Comparison of ENCODE assay signal across 2 cellular contexts in genomic region chr2:187519419-187520120, GRCh38.
TF ChIP-seq lines count a peak whose summit lies in the region.

No MANE protein-coding gene starts in this region.

TF ChIP-seq in GM12878, 131 proteins besides CTCF, POLR2A, EP300 and RAD21:
- TF ChIP-seq YY1 (IDR thresholded peaks at IDR 0.05; ENCODE audit: low read depth, low read length) (0 out of 2 replicates have a peak, but pooled peaks have one; percentile 53), E2F8 (IDR thresholded peaks at IDR 0.05; ENCODE audit: low read depth, partially characterized antibody) (no peak)
TF ChIP-seq in GM12878: peak in this region for 1.

TF ChIP-seq in HepG2, 621 proteins besides CTCF, POLR2A, EP300 and RAD21 (continues in another document):
- TF ChIP-seq, protein P1, sequence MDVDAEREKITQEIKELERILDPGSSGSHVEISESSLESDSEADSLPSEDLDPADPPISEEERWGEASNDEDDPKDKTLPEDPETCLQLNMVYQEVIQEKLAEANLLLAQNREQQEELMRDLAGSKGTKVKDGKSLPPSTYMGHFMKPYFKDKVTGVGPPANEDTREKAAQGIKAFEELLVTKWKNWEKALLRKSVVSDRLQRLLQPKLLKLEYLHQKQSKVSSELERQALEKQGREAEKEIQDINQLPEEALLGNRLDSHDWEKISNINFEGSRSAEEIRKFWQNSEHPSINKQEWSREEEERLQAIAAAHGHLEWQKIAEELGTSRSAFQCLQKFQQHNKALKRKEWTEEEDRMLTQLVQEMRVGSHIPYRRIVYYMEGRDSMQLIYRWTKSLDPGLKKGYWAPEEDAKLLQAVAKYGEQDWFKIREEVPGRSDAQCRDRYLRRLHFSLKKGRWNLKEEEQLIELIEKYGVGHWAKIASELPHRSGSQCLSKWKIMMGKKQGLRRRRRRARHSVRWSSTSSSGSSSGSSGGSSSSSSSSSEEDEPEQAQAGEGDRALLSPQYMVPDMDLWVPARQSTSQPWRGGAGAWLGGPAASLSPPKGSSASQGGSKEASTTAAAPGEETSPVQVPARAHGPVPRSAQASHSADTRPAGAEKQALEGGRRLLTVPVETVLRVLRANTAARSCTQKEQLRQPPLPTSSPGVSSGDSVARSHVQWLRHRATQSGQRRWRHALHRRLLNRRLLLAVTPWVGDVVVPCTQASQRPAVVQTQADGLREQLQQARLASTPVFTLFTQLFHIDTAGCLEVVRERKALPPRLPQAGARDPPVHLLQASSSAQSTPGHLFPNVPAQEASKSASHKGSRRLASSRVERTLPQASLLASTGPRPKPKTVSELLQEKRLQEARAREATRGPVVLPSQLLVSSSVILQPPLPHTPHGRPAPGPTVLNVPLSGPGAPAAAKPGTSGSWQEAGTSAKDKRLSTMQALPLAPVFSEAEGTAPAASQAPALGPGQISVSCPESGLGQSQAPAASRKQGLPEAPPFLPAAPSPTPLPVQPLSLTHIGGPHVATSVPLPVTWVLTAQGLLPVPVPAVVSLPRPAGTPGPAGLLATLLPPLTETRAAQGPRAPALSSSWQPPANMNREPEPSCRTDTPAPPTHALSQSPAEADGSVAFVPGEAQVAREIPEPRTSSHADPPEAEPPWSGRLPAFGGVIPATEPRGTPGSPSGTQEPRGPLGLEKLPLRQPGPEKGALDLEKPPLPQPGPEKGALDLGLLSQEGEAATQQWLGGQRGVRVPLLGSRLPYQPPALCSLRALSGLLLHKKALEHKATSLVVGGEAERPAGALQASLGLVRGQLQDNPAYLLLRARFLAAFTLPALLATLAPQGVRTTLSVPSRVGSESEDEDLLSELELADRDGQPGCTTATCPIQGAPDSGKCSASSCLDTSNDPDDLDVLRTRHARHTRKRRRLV (CRISPR knock-in tag; IDR thresholded peaks at IDR 0.05) = no peak
- TF ChIP-seq KDM3A (CRISPR knock-in tag; IDR thresholded peaks at IDR 0.05; ENCODE audit: low read depth) (no peak), CREBL2 (CRISPR knock-in tag; IDR thresholded peaks at IDR 0.05; ENCODE audit: borderline replicate concordance) (no peak), ZNF18 (CRISPR knock-in tag; IDR thresholded peaks at IDR 0.05; ENCODE audit: insufficient replicate concordance) (no peak), MAFF (IDR thresholded peaks at IDR 0.05; ENCODE audit: low read depth, low read length) (no peak), ZBED4 (CRISPR knock-in tag; IDR thresholded peaks at IDR 0.05; ENCODE audit: borderline replicate concordance) (no peak), ZNF547 (CRISPR knock-in tag; IDR thresholded peaks at IDR 0.05) (peak; percentile 52), THYN1 (CRISPR knock-in tag; IDR thresholded peaks at IDR 0.05; ENCODE audit: borderline replicate concordance, low read depth) (no peak), ONECUT2 (CRISPR knock-in tag; IDR thresholded peaks at IDR 0.05) (no peak), ZNF224 (CRISPR knock-in tag; IDR thresholded peaks at IDR 0.05) (no peak), ZNF839 (CRISPR knock-in tag; IDR thresholded peaks at IDR 0.05; ENCODE audit: borderline replicate concordance) (no peak), KDM6A (CRISPR knock-in tag; IDR thresholded peaks at IDR 0.05; ENCODE audit: low read depth) (no peak), PCBP2 (optimal IDR thresholded peaks at IDR 0.05; ENCODE audit: low read depth, low read length, poor library complexity, severe bottlenecking) (no peak), CEBPG (CRISPR knock-in tag; IDR thresholded peaks at IDR 0.05) (no peak), ZNF337 (CRISPR knock-in tag; IDR thresholded peaks at IDR 0.05; ENCODE audit: borderline replicate concordance, low read depth) (no peak), TOE1 (CRISPR knock-in tag; IDR thresholded peaks at IDR 0.05) (no peak), DMTF1 (CRISPR knock-in tag; IDR thresholded peaks at IDR 0.05) (no peak), ZNF75D (CRISPR knock-in tag; IDR thresholded peaks at IDR 0.05; ENCODE audit: borderline replicate concordance) (no peak), ZNF138 (CRISPR knock-in tag; IDR thresholded peaks at IDR 0.05; ENCODE audit: low read depth) (no peak), ZMYM4 (CRISPR knock-in tag; IDR thresholded peaks at IDR 0.05) (peak; percentile 37; the same call in 1 of the 2 replicates), KDM5A (IDR thresholded peaks at IDR 0.05; ENCODE audit: borderline replicate concordance, low read length) (no peak), NFYC (CRISPR knock-in tag; IDR thresholded peaks at IDR 0.05) (no peak), MIER2 (CRISPR knock-in tag; IDR thresholded peaks at IDR 0.05) (0 out of 2 replicates have a peak, but pooled peaks have one; percentile 17), ZNF546 (CRISPR knock-in tag; conservative IDR thresholded peaks at IDR 0.05) (no peak), ZFAT (CRISPR knock-in tag; conservative IDR thresholded peaks at IDR 0.05) (no peak), SSRP1 (CRISPR knock-in tag; IDR thresholded peaks at IDR 0.05) (no peak), ZNF619 (CRISPR knock-in tag; IDR thresholded peaks at IDR 0.05) (no peak; the same call in 1 of the 2 replicates), REXO4 (CRISPR knock-in tag; IDR thresholded peaks at IDR 0.05; ENCODE audit: borderline replicate concordance) (no peak), ATM (IDR thresholded peaks at IDR 0.05; ENCODE audit: borderline replicate concordance) (no peak), ZNF263 (CRISPR knock-in tag; IDR thresholded peaks at IDR 0.05) (peak; percentile 75), ZBTB21 (CRISPR knock-in tag; IDR thresholded peaks at IDR 0.05) (no peak), SIN3B (IDR thresholded peaks at IDR 0.05; ENCODE audit: low read length) (no peak), RFXANK (CRISPR knock-in tag; IDR thresholded peaks at IDR 0.05) (no peak), ZNF264 (CRISPR knock-in tag; IDR thresholded peaks at IDR 0.05) (0 out of 2 replicates have a peak, but pooled peaks have one; percentile 35), ZNF274 (CRISPR knock-in tag; IDR thresholded peaks at IDR 0.05) (no peak), NFYB (CRISPR knock-in tag; IDR thresholded peaks at IDR 0.05) (no peak), CENPX (CRISPR knock-in tag; IDR thresholded peaks at IDR 0.05) (no peak), ZNF331 (CRISPR knock-in tag; IDR thresholded peaks at IDR 0.05) (0 out of 2 replicates have a peak, but pooled peaks have one; percentile 24), ZNF275 (CRISPR knock-in tag; IDR thresholded peaks at IDR 0.05; ENCODE audit: borderline replicate concordance) (no peak), POLR2AphosphoS2 (IDR thresholded peaks at IDR 0.05; ENCODE audit: low read depth, low read length) (0 out of 2 replicates have a peak, but pooled peaks have one; percentile 42), LBX2 (CRISPR knock-in tag; IDR thresholded peaks at IDR 0.05; ENCODE audit: borderline replicate concordance) (no peak)
- TF ChIP-seq, protein P2, sequence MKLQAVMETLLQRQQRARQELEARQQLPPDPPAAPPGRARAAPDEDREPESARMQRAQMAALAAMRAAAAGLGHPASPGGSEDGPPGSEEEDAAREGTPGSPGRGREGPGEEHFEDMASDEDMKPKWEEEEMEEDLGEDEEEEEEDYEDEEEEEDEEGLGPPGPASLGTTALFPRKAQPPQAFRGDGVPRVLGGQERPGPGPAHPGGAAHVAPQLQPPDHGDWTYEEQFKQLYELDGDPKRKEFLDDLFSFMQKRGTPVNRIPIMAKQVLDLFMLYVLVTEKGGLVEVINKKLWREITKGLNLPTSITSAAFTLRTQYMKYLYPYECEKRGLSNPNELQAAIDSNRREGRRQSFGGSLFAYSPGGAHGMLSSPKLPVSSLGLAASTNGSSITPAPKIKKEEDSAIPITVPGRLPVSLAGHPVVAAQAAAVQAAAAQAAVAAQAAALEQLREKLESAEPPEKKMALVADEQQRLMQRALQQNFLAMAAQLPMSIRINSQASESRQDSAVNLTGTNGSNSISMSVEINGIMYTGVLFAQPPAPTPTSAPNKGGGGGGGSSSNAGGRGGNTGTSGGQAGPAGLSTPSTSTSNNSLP (IDR thresholded peaks at IDR 0.05; ENCODE audit: low read depth, low read length) = no peak
- TF ChIP-seq, protein P3, sequence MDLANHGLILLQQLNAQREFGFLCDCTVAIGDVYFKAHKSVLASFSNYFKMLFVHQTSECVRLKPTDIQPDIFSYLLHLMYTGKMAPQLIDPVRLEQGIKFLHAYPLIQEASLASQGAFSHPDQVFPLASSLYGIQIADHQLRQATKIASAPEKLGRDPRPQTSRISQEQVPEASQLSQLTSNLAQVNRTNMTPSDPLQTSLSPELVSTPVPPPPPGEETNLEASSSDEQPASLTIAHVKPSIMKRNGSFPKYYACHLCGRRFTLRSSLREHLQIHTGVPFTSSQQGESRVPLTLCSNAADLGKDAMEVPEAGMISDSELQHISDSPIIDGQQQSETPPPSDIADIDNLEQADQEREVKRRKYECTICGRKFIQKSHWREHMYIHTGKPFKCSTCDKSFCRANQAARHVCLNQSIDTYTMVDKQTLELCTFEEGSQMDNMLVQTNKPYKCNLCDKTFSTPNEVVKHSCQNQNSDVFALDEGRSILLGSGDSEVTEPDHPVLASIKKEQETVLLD (CRISPR knock-in tag; IDR thresholded peaks at IDR 0.05; ENCODE audit: low read depth) = no peak
- TF ChIP-seq, protein P4, sequence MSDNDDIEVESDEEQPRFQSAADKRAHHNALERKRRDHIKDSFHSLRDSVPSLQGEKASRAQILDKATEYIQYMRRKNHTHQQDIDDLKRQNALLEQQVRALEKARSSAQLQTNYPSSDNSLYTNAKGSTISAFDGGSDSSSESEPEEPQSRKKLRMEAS (IDR thresholded peaks at IDR 0.05) = no peak
- TF ChIP-seq, protein P5, sequence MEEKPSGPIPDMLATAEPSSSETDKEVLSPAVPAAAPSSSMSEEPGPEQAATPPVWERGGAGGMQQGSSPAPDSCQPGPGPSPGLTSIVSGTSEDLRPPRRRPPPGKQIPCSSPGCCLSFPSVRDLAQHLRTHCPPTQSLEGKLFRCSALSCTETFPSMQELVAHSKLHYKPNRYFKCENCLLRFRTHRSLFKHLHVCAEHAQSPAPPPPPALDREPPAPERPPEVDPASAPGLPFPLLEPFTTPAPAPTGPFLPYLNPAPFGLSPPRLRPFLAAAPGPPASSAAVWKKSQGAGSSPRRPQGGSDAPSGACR (CRISPR knock-in tag; IDR thresholded peaks at IDR 0.05) = no peak
